In the genomic region with DNA sequence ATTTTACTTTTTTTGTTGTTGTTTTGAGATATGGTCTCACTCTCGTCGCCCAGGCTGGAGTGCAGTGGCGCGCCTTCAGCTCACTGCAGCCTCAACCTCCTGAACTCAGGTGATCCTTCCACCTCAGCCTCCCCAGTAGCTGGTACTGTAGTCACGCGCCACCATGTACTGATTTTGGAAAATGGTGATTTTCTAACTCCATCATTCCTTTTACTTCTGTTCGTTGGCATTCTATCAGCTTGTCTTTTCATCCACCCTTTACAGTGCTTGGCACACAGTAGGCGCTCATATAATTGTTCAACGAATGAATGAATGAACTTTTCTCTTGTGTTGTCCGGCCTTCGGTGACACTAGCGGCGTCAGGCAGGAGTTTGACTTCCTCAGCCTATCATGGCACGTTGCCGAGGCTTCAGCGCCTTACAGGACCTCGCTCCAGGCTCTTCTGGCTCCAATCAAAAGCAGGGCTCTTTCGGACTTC, we compare ENCODE assay signal across 1 cellular context.
TF ChIP-seq lines count a peak whose summit lies in the region.

No MANE protein-coding gene starts in this region.

TF ChIP-seq in H1, 55 proteins besides CTCF, POLR2A, EP300 and RAD21:
- 0 out of 2 replicates have a peak, but pooled peaks have one; percentile 38 for TF ChIP-seq RFX5 (IDR thresholded peaks at IDR 0.05; ENCODE audit: borderline replicate concordance, low read depth, low read length)
- TF ChIP-seq SIRT6 (IDR thresholded peaks at IDR 0.05; ENCODE audit: low read length), result no peak
- TF ChIP-seq KDM1A (IDR thresholded peaks at IDR 0.05; ENCODE audit: borderline replicate concordance, low read length), result 0 out of 2 replicates have a peak, but pooled peaks have one; percentile 33
- no peak for TF ChIP-seq CBX5 (IDR thresholded peaks at IDR 0.05; ENCODE audit: low read depth, low read length)
